ENCODE assay signal across 8 cellular contexts in genomic region chr20:62407221-62407992, GRCh38. TPM values are rescaled to one million over a fixed set of nuclear protein-coding genes. Genes with fewer than 3 reads are reported as not detected.
DNase-seq lines count a peak whose midpoint lies in the region; ATAC-seq and TF ChIP-seq lines count a peak whose summit lies in the region.

Gene CABLES2 (minus strand): TSS chr20:62407285. CDS start chr20:62407276, 9 bp downstream.

- CTCF ChIA-PET in OCI-LY7 (lab: Charles Lee; ENCODE audit: unreplicated experiment), result no interaction called here

- intact Hi-C loops in OCI-LY7 (cut with micrococcal nuclease; ENCODE audit: unreplicated experiment), result loop anchor here (2.0 to 10.0 kb wide), 5 partner anchors 21 to 385 kb away; partner anchors contain the start of genes ADRM1, RPS21 and TAF4

- H3K36me3 ChIP-seq in OCI-LY7 (ENCODE audit: insufficient read depth, low read length), result peaks cover 5% of the 10 kb centered on the region; the same call in 1 of the 2 replicates

- ATAC-seq in GM21528 (IDR thresholded peaks at IDR 0.05; ENCODE audit: low FRiP score, unreplicated experiment), result peak; percentile 68

- POLR2A ChIA-PET in OCI-LY7 (lab: Charles Lee), result no interaction called here

- DNase-seq in DMS153 (lab: John Stamatoyannopoulos, UW) (peak; percentile 75), HuH-7.5 (ENCODE audit: low spot score) (peak; percentile 99), OCI-LY7 (ENCODE audit: low spot score) (peak; percentile 96), activated T-cell treated with anti-CD3 and anti-CD28 coated beads for 24 hours (ENCODE audit: low read depth) (peak; percentile 86), epithelial cell of prostate (ENCODE audit: low read depth, low spot score) (peak; percentile 77), mucosa of gallbladder (ENCODE audit: low spot score) (peak; percentile 95)
- DNase-seq in stimulated activated CD8-positive, alpha-beta memory T cell treated with anti-CD3 and anti-CD28 coated beads, Interleukin-4, amount 100 ng/mL, for 1 hour (ENCODE audit: low read depth in 2 of 2, low spot score in 1 of 2), result peak; percentile 72 to 79

- peaks cover 7% of the 10 kb centered on the region; the same call in 1 of the 2 replicates for H3K79me2 ChIP-seq in OCI-LY7 (ENCODE audit: insufficient read depth, low read depth, low read length)

- no peaks in the 10 kb centered on the region for H3K9me3 ChIP-seq in OCI-LY7 (ENCODE audit: low read length)

- H3K4me3 ChIP-seq in OCI-LY7 (ENCODE audit: low read depth, low read length, poor library complexity, severe bottlenecking), result peak within 1 kb of the TSS; percentile 86

- H3K27ac ChIP-seq in OCI-LY7 (ENCODE audit: low read depth, low read length, poor library complexity, severe bottlenecking), result peak within 1 kb of the TSS; percentile 69
- no peak within 1 kb of the TSS for H3K27ac ChIP-seq in epithelial cell of prostate

- H3K4me1 ChIP-seq in OCI-LY7 (ENCODE audit: insufficient read depth, low read length, poor library complexity, severe bottlenecking), result peaks cover 42% of the 10 kb centered on the region

- H2AFZ ChIP-seq in OCI-LY7 (ENCODE audit: low read length), result peak within 1 kb of the TSS; percentile 65

- no TSS peak for BruUV-seq in OCI-LY7 (replicated peaks; lab: Mats Ljungman, UMichigan)

- no peaks in the 10 kb centered on the region for H3K9me2 ChIP-seq in OCI-LY7 (ENCODE audit: insufficient read depth, low read length)

- no peaks in the 10 kb centered on the region for H4K20me1 ChIP-seq in OCI-LY7 (ENCODE audit: insufficient read depth, low read length)

- peak; percentile 28; the same call in 1 of the 2 replicates for TF ChIP-seq CTCF in OCI-LY7 (conservative IDR thresholded peaks at IDR 0.05; ENCODE audit: low read length)

- peak within 1 kb of the TSS; percentile 86 for H3K4me2 ChIP-seq in OCI-LY7 (ENCODE audit: low read length)

RNA-seq across cellular contexts. Expression of gene CABLES2, which starts in this region (rescaled TPM):
- 11.1 and 14.8 TPM in 2 replicates for total RNA-seq in OCI-LY7 (2014; rRNA removed; shearing (Covaris generic))
- total RNA-seq in OCI-LY7 (2022), result 22.5 and 23.3 TPM in 2 replicates
- 5.2 TPM for total RNA-seq in mucosa of gallbladder
